ENCODE assay signal across 23 cellular contexts in genomic region chr15:67003586-67003985, GRCh38.
A peak's percentile ranks its signal among the peaks of the same experiment; 100 is the strongest.
DNase-seq lines count a peak whose midpoint lies in the region; ATAC-seq, FAIRE-seq and TF ChIP-seq lines count a peak whose summit lies in the region.
"Had no signal": no experiment of that assay in that cellular context is flagged by ENCODE, and none has a peak within 500 bp of the region (broad histone marks: within the 10 kb centered on the region; RNA-seq: fewer than 3 reads in every experiment).

No MANE protein-coding gene starts in this region.

- no peak for TF ChIP-seq RAD21 in H1 (IDR thresholded peaks at IDR 0.05 in 1 of 2, conservative IDR thresholded peaks at IDR 0.05 in 1 of 2; ENCODE audit: low read depth in 2 of 2, low read length in 2 of 2)

- no peaks in the 10 kb centered on the region for H3K4me1 Mint-ChIP-seq in stimulated activated naive CD8-positive, alpha-beta T cell treated with anti-CD3 and anti-CD28 coated beads, Interleukin-15, amount 100 ng/mL, for 72 hours

- no peak for TF ChIP-seq POLR2A in H1 (IDR thresholded peaks at IDR 0.05; ENCODE audit: control extremely low read depth in 1 of 2, low read depth in 2 of 2, low read length in 2 of 2)

- H3K9me3 ChIP-seq in Panc1 (ENCODE audit: control insufficient read depth, insufficient read depth, low read depth, low read length) (no peaks in the 10 kb centered on the region; the same call in 1 of the 2 replicates), H1 (ENCODE audit: insufficient read depth in 2 of 2, low read depth in 1 of 2, low read length in 1 of 2) (no peaks in the 10 kb centered on the region), trophoblast cell (ENCODE audit: insufficient read depth, low read depth, low read length) (no peaks in the 10 kb centered on the region)
- H3K9me3 ChIP-seq: ovary, testis had no signal

- no peaks in the 10 kb centered on the region for H3K27me3 ChIP-seq in Panc1 (ENCODE audit: control insufficient read depth, insufficient read depth, low read length)
- no peaks in the 10 kb centered on the region; a peak in 1 of 7 replicates for H3K27me3 ChIP-seq in H1 (replicated peaks in 1 of 4; ENCODE audit: control insufficient read depth in 3 of 4, extremely low read depth in 1 of 4, insufficient read depth in 3 of 4, low read length in 3 of 4)
- no peaks in the 10 kb centered on the region for H3K27me3 ChIP-seq in trophoblast cell (ENCODE audit: insufficient read depth, low read length)
- H3K27me3 ChIP-seq: ovary, testis had no signal

- H3K79me1 ChIP-seq in H1 (ENCODE audit: low read depth, low read length) (no peaks in the 10 kb centered on the region), trophoblast cell (ENCODE audit: low read length) (no peaks in the 10 kb centered on the region)

- H3K36me3 ChIP-seq in Panc1 (ENCODE audit: control insufficient read depth, insufficient read depth, low read length) = no peaks in the 10 kb centered on the region
- H3K36me3 ChIP-seq in H1 (ENCODE audit: control insufficient read depth in 2 of 4, insufficient read depth in 4 of 4, low read length in 3 of 4) = no peaks in the 10 kb centered on the region
- no peaks in the 10 kb centered on the region for H3K36me3 ChIP-seq in trophoblast cell (ENCODE audit: control insufficient read depth in 1 of 2, insufficient read depth in 2 of 2, low read length in 2 of 2)
- H3K36me3 ChIP-seq: ovary had no signal

- H2BK20ac ChIP-seq in H1 (ENCODE audit: low read length) = no peak overlapping the region

- no peak for TF ChIP-seq EP300 in H1 (IDR thresholded peaks at IDR 0.05; ENCODE audit: borderline replicate concordance in 1 of 2, low read depth in 2 of 2, low read length in 2 of 2)

- WGBS in H1 (ENCODE audit: extremely low coverage in 1 of 2, insufficient coverage in 1 of 2, insufficient read length in 1 of 2, insufficient replicate concordance in 2 of 2, low coverage in 1 of 2, low lambda C conversion rate in 2 of 2, missing lambda C conversion rate in 1 of 2), 2 experiments = 95% methylated on average over 7 of the region's 7 CpGs; no CpG with 5 or more reads in 1 of the 2 experiments
- no CpG with 5 or more reads among the region's 7 CpGs for WGBS in trophoblast cell (ENCODE audit: extremely low coverage, insufficient coverage, insufficient read length)

- H3K18ac ChIP-seq in H1 (ENCODE audit: extremely low read depth, low read length) = no peak overlapping the region
- no peak overlapping the region for H3K18ac ChIP-seq in trophoblast cell (ENCODE audit: low read length)

- no peak overlapping the region for H2BK120ac ChIP-seq in H1 (replicated peaks; ENCODE audit: low read depth, low read length)
- H2BK120ac ChIP-seq in trophoblast cell (ENCODE audit: insufficient read depth, low read length, poor library complexity) = no peak overlapping the region

- FAIRE-seq in H1 (lab: Jason Lieb, UNC) = no peak
- FAIRE-seq: G401.6 had no signal

- ATAC-seq in Panc1 = no peak
- no peak for ATAC-seq in stimulated activated naive CD8-positive, alpha-beta T cell treated with anti-CD3 and anti-CD28 coated beads, Interleukin-15, amount 100 ng/mL, for 72 hours
- ATAC-seq in HG02884 (IDR thresholded peaks at IDR 0.05; ENCODE audit: unreplicated experiment) = no peak
- no peak for ATAC-seq in GM19397 (IDR thresholded peaks at IDR 0.05; ENCODE audit: unreplicated experiment)
- ATAC-seq: activated CD8-positive, alpha-beta T cell treated with anti-CD3 and anti-CD28 coated beads, Interleukin-2, amount 10 ng/mL, durations not matched to agents 7 days and 5 days; activated naive CD4-positive, alpha-beta T cell treated with anti-CD3 and anti-CD28 coated beads, Interleukin-2, amount 50 U/mL, for 72 hours; activated T-cell treated with anti-CD3 and anti-CD28 coated beads, Interleukin-2, amount 50 U/mL, for 72 hours; left cardiac atrium had no signal

- H3K27me3 Mint-ChIP-seq in stimulated activated naive CD8-positive, alpha-beta T cell treated with anti-CD3 and anti-CD28 coated beads, Interleukin-15, amount 100 ng/mL, for 72 hours = peaks cover 8% of the 10 kb centered on the region

- no peak overlapping the region for H3K56ac ChIP-seq in H1 (replicated peaks; ENCODE audit: insufficient read length, low read depth, low read length)

- TF ChIP-seq CTCF in Panc1 (IDR thresholded peaks at IDR 0.05) = no peak
- no peak for TF ChIP-seq CTCF in H1 (IDR thresholded peaks at IDR 0.05; ENCODE audit: control extremely low read depth in 1 of 3, insufficient read depth in 1 of 3, low read depth in 1 of 3, low read length in 3 of 3)

- in situ Hi-C loops in Panc1 (cut with HindIII; ENCODE audit: low pct_unique_long_range_greater_than_20kb, low sequenced_read_pairs) = no loop called here

- H3K23me2 ChIP-seq in H1 (ENCODE audit: low read depth, low read length) = no peaks in the 10 kb centered on the region

- H4K20me1 ChIP-seq in H1 (replicated peaks in 1 of 2; ENCODE audit: control insufficient read depth in 1 of 2, insufficient read depth in 2 of 2, low read length in 2 of 2) = no peaks in the 10 kb centered on the region

- DNase-seq in EL (peak; percentile 60), Panc1 (ENCODE audit: low read depth, low spot score) (no peak), H1 (ENCODE audit: low read depth in 1 of 2, low spot score in 2 of 2) (peak in 1 of 2 experiments; percentile 31), trophoblast cell (peak; percentile 74 to 93), hepatic stellate cell (ENCODE audit: low spot score) (no peak)
- no peak for DNase-seq in stimulated activated naive CD8-positive, alpha-beta T cell treated with anti-CD3 and anti-CD28 coated beads, Interleukin-15, amount 100 ng/mL, for 72 hours
- DNase-seq: activated B cell treated with CpG ODN at 0.5 μM for 24 hours; activated CD8-positive, alpha-beta T cell treated with anti-CD3 and anti-CD28 coated beads, Interleukin-2, amount 10 ng/mL, durations not matched to agents 7 days and 5 days; activated T-cell treated with anti-CD3 and anti-CD28 coated beads, Interleukin-2, amount 50 U/mL, for 72 hours; AML-193; COR-L47; hippocampal formation; KBM-7; left cardiac atrium; NCI-H1105; NCI-H2171 treated with DMSO at 0.1 percent for 48 hours; ovary; T-helper 1 cell; testis had no signal

- H4K91ac ChIP-seq in H1 (replicated peaks; ENCODE audit: insufficient read length, low read length) (no peak overlapping the region), trophoblast cell (ENCODE audit: low read depth, low read length) (no peak overlapping the region)

- H3K14ac ChIP-seq in H1 (ENCODE audit: insufficient read length) (no peak overlapping the region), trophoblast cell (ENCODE audit: low read length) (no peak overlapping the region)

- H3K4me3 ChIP-seq in Panc1 (ENCODE audit: low read depth in 2 of 2, low read length in 2 of 2) = no peak overlapping the region
- no peak overlapping the region for H3K4me3 ChIP-seq in H1 (ENCODE audit: extremely low read depth in 1 of 4, insufficient read depth in 2 of 4, low read depth in 3 of 4, low read length in 4 of 4)
- no peak overlapping the region for H3K4me3 ChIP-seq in trophoblast cell (ENCODE audit: low read depth, low read length)
- H3K4me3 ChIP-seq: ovary, testis had no signal

- POLR2A ChIA-PET in Panc1 (lab: Charles Lee) (no interaction called here), H1 (lab: Charles Lee; ENCODE audit: partially characterized antibody) (no interaction called here)

- intact Hi-C loops in Panc1 (cut with micrococcal nuclease; ENCODE audit: unreplicated experiment) = no loop called here

- no peak overlapping the region for H4K12ac ChIP-seq in trophoblast cell (ENCODE audit: low read depth, low read length)

- H3K27ac Mint-ChIP-seq in stimulated activated naive CD8-positive, alpha-beta T cell treated with anti-CD3 and anti-CD28 coated beads, Interleukin-15, amount 100 ng/mL, for 72 hours = no peak overlapping the region
- H3K27ac Mint-ChIP-seq: activated CD8-positive, alpha-beta T cell treated with anti-CD3 and anti-CD28 coated beads, Interleukin-2, amount 10 ng/mL, durations not matched to agents 7 days and 5 days; activated naive CD4-positive, alpha-beta T cell treated with anti-CD3 and anti-CD28 coated beads, Interleukin-2, amount 50 U/mL, for 72 hours; activated T-cell treated with anti-CD3 and anti-CD28 coated beads, Interleukin-2, amount 50 U/mL, for 72 hours had no signal

- no peak overlapping the region for H2AK5ac ChIP-seq in H1 (ENCODE audit: low read depth, low read length)
- H2AK5ac ChIP-seq in trophoblast cell (ENCODE audit: low read length) = no peak overlapping the region

- H3K4me2 ChIP-seq in H1 (ENCODE audit: insufficient read depth in 1 of 2, low read depth in 2 of 2, low read length in 2 of 2) = no peak overlapping the region
- H3K4me2 ChIP-seq in trophoblast cell (ENCODE audit: low read length) = no peak overlapping the region

- H2BK5ac ChIP-seq in H1 (ENCODE audit: low read depth, low read length) = no peak overlapping the region
- H2BK5ac ChIP-seq in trophoblast cell (ENCODE audit: low read depth, low read length, poor library complexity) = no peak overlapping the region

- BruUV-seq in Panc1 (replicated peaks; lab: Mats Ljungman, UMichigan) = no TSS peak

- H3K23ac ChIP-seq in H1 (ENCODE audit: insufficient read length) (no peak overlapping the region), trophoblast cell (ENCODE audit: low read length) (no peak overlapping the region)

- H3K9me3 Mint-ChIP-seq in stimulated activated naive CD8-positive, alpha-beta T cell treated with anti-CD3 and anti-CD28 coated beads, Interleukin-15, amount 100 ng/mL, for 72 hours = no peaks in the 10 kb centered on the region
- H3K9me3 Mint-ChIP-seq: activated naive CD4-positive, alpha-beta T cell treated with anti-CD3 and anti-CD28 coated beads, Interleukin-2, amount 50 U/mL, for 72 hours; activated T-cell treated with anti-CD3 and anti-CD28 coated beads, Interleukin-2, amount 50 U/mL, for 72 hours had no signal

- no peak overlapping the region for H4K5ac ChIP-seq in H1 (ENCODE audit: insufficient read length, low read depth, low read length)

- H2AFZ ChIP-seq in H1 (ENCODE audit: low read length) (peak overlapping the region; percentile 55; the same call in 1 of the 2 replicates), trophoblast cell (ENCODE audit: insufficient read depth, low read length, poor library complexity) (no peak overlapping the region)

- H4K8ac ChIP-seq in H1 (ENCODE audit: extremely low read depth, insufficient read depth, low read length) (no peak overlapping the region), trophoblast cell (ENCODE audit: low read depth, low read length) (no peak overlapping the region)

- H2BK12ac ChIP-seq in H1 (ENCODE audit: low read depth, low read length) = no peak overlapping the region
- no peak overlapping the region for H2BK12ac ChIP-seq in trophoblast cell (ENCODE audit: low read length)

- no peak overlapping the region for H3K9ac ChIP-seq in H1 (replicated peaks in 1 of 4; ENCODE audit: extremely low read depth in 1 of 4, low read depth in 3 of 4, low read length in 3 of 4)
- no peak overlapping the region for H3K9ac ChIP-seq in trophoblast cell (ENCODE audit: low read length)

- H3K4ac ChIP-seq in H1 (replicated peaks; ENCODE audit: insufficient read length, low read depth, low read length) (no peak overlapping the region), trophoblast cell (ENCODE audit: low read depth, low read length) (no peak overlapping the region)

- peaks cover 4% of the 10 kb centered on the region; the same call in 1 of the 2 replicates for H3K4me1 ChIP-seq in Panc1 (ENCODE audit: control insufficient read depth, insufficient read depth, low read length)
- no peaks in the 10 kb centered on the region for H3K4me1 ChIP-seq in H1 (replicated peaks in 1 of 4; ENCODE audit: control insufficient read depth in 3 of 4, insufficient read depth in 4 of 4, low read length in 3 of 4)
- no peaks in the 10 kb centered on the region for H3K4me1 ChIP-seq in trophoblast cell (ENCODE audit: control insufficient read depth in 1 of 2, insufficient read depth in 2 of 2, low read length in 2 of 2)
- H3K4me1 ChIP-seq: testis had no signal

- no peak overlapping the region for H3K4me3 Mint-ChIP-seq in stimulated activated naive CD8-positive, alpha-beta T cell treated with anti-CD3 and anti-CD28 coated beads, Interleukin-15, amount 100 ng/mL, for 72 hours
- H3K4me3 Mint-ChIP-seq: activated B cell treated with CpG ODN at 0.5 μM for 24 hours; activated CD8-positive, alpha-beta T cell treated with anti-CD3 and anti-CD28 coated beads, Interleukin-2, amount 10 ng/mL, durations not matched to agents 7 days and 5 days; activated T-cell treated with anti-CD3 and anti-CD28 coated beads, Interleukin-2, amount 50 U/mL, for 72 hours had no signal

- no peak overlapping the region for H2BK15ac ChIP-seq in H1 (ENCODE audit: low read length)

- CTCF ChIA-PET in Panc1 (lab: Charles Lee) = no interaction called here
- CTCF ChIA-PET in H1 (lab: Charles Lee; ENCODE audit: partially characterized antibody) = interaction anchor here (0.6 to 1.9 kb wide), 3 partner anchors 8 to 593 kb away, joined by 3 to 5 read pairs (median 3); no protein-coding TSS in a partner anchor

- H3K79me2 ChIP-seq in H1 (ENCODE audit: control insufficient read depth in 1 of 2, insufficient read depth in 2 of 2, low read length in 2 of 2) (no peaks in the 10 kb centered on the region), trophoblast cell (ENCODE audit: control insufficient read depth, insufficient read depth, low read length, poor library complexity) (no peaks in the 10 kb centered on the region)

- H3K27ac ChIP-seq in Panc1 (ENCODE audit: low read length) = peak overlapping the region; percentile 48; the same call in 1 of the 2 replicates
- no peak overlapping the region for H3K27ac ChIP-seq in H1 (ENCODE audit: low read depth, low read length)
- H3K27ac ChIP-seq in trophoblast cell (ENCODE audit: low read depth, low read length) = no peak overlapping the region
- H3K27ac ChIP-seq: ovary, testis had no signal

Comparison
In these comparisons a context has a peak if more than half of its experiments do, and no peak if none do; other contexts are left out.
1. DNase-seq: peak in EL (single experiment) and trophoblast cell (2 of 2); none in Panc1 (single experiment), stimulated activated naive CD8-positive, alpha-beta T cell treated with anti-CD3 and anti-CD28 coated beads, Interleukin-15, amount 100 ng/mL, for 72 hours (0 of 2) and hepatic stellate cell (single experiment).